In genomic region chr1:227697321-227697864, GRCh38 we compare ENCODE assay signal across 4 cellular contexts.
TF ChIP-seq lines count a peak whose summit lies in the region.

No MANE protein-coding gene starts in this region.

TF ChIP-seq in HCT116, 20 proteins besides CTCF, POLR2A, EP300 and RAD21:
- no peak for TF ChIP-seq SRF (IDR thresholded peaks at IDR 0.05; ENCODE audit: low read depth)
- TF ChIP-seq ZNF274 (IDR thresholded peaks at IDR 0.05; ENCODE audit: low read depth, low read length), result peak; percentile 65
- no peak for TF ChIP-seq ELF1 (IDR thresholded peaks at IDR 0.05; ENCODE audit: borderline replicate concordance, low read depth)
- TF ChIP-seq SIN3A (IDR thresholded peaks at IDR 0.05; ENCODE audit: low read depth), result no peak

TF ChIP-seq in HEK293, 187 proteins besides CTCF, POLR2A, EP300 and RAD21:
- TF ChIP-seq ZNF341 (tag by site-specific recombination; IDR thresholded peaks at IDR 0.05; ENCODE audit: low read depth) (no peak), SALL2 (tag by site-specific recombination; IDR thresholded peaks at IDR 0.05; ENCODE audit: borderline replicate concordance) (no peak), TRIM28 (IDR thresholded peaks at IDR 0.05; ENCODE audit: borderline replicate concordance, low read length) (no peak), ZNF157 (tag by site-specific recombination; IDR thresholded peaks at IDR 0.05) (no peak), ZNF23 (tag by site-specific recombination; IDR thresholded peaks at IDR 0.05; ENCODE audit: borderline replicate concordance) (no peak), ZNF830 (tag by site-specific recombination; IDR thresholded peaks at IDR 0.05; ENCODE audit: low read depth) (no peak), ZNF274 (IDR thresholded peaks at IDR 0.05; ENCODE audit: low read length) (peak; percentile 60), ZNF274 (tag by site-specific recombination; IDR thresholded peaks at IDR 0.05; ENCODE audit: borderline replicate concordance) (peak; percentile 90)

TF ChIP-seq in GM12878, 131 proteins besides CTCF, POLR2A, EP300 and RAD21:
- no peak for TF ChIP-seq IRF4 (IDR thresholded peaks at IDR 0.05; ENCODE audit: low read depth, low read length)
- peak; percentile 12 for TF ChIP-seq ZNF274 (IDR thresholded peaks at IDR 0.05; ENCODE audit: insufficient read depth, insufficient read length)

TF ChIP-seq in H1, 55 proteins besides CTCF, POLR2A, EP300 and RAD21:
- TF ChIP-seq JUN (IDR thresholded peaks at IDR 0.05; ENCODE audit: low read depth, low read length) (no peak), ZNF274 (IDR thresholded peaks at IDR 0.05; ENCODE audit: borderline replicate concordance, extremely low read depth, low read length) (peak; percentile 78), FOSL1 (IDR thresholded peaks at IDR 0.05; ENCODE audit: insufficient read depth, low read depth, low read length) (no peak), KDM4A (IDR thresholded peaks at IDR 0.05; ENCODE audit: low read depth, low read length, severe bottlenecking) (no peak), SP4 (IDR thresholded peaks at IDR 0.05; ENCODE audit: low read length) (no peak), POLR2AphosphoS5 (IDR thresholded peaks at IDR 0.05; ENCODE audit: low read depth, low read length) (no peak), KDM1A (IDR thresholded peaks at IDR 0.05; ENCODE audit: borderline replicate concordance, low read length) (no peak), SUZ12 (IDR thresholded peaks at IDR 0.05; ENCODE audit: low read length) (no peak), SAP30 (IDR thresholded peaks at IDR 0.05; ENCODE audit: insufficient read depth, insufficient replicate concordance, low read length) (no peak)
TF ChIP-seq in H1: peak in this region for 1.
